Comparison of ENCODE assay signal across 8 cellular contexts in genomic region chr14:52315355-52315718, GRCh38. TPM values are rescaled to one million over a fixed set of nuclear protein-coding genes. Genes with fewer than 3 reads are reported as not detected.
DNase-seq lines count a peak whose midpoint lies in the region; TF ChIP-seq lines count a peak whose summit lies in the region.

No MANE protein-coding gene starts in this region.

- H3K9me3 ChIP-seq in NT2/D1 (ENCODE audit: insufficient read depth, low read length) (no peaks in the 10 kb centered on the region), esophagus (ENCODE audit: control insufficient read depth in 2 of 2, insufficient read depth in 1 of 2, low read depth in 1 of 2, low read length in 1 of 2) (no peaks in the 10 kb centered on the region), ovary (no peaks in the 10 kb centered on the region)

- DNase-seq in Calu3 = no peak
- no peak for DNase-seq in NT2/D1 (ENCODE audit: low read depth, low spot score)
- peak in 1 of 5 donors; percentile 10 for DNase-seq in ovary
- DNase-seq in GM03348 (ENCODE audit: low spot score) = no peak
- no peak for DNase-seq in stimulated activated CD4-positive, alpha-beta T cell treated with anti-CD3 and anti-CD28 coated beads, Interleukin-12 subunit alpha, Interleukin-12 subunit beta, amount 100 ng/mL, for 4 hours
- DNase-seq in cerebellar cortex (ENCODE audit: low spot score) = no peak
- DNase-seq in SHP77 treated with DMSO at 0.1 percent for 48 hours (lab: John Stamatoyannopoulos, UW) = no peak

- H3K4me1 Mint-ChIP-seq in Calu3 (ENCODE audit: low read depth, unreplicated experiment) = peaks cover 12% of the 10 kb centered on the region

- no TSS peak for BruUV-seq in Calu3 (replicated peaks; lab: Mats Ljungman, UMichigan)

- H3K4me3 ChIP-seq in NT2/D1 (ENCODE audit: insufficient read length, low read depth) (peak overlapping the region; percentile 64), esophagus (ENCODE audit: low read depth in 1 of 2, low read length in 2 of 2) (peak overlapping the region; percentile 51 to 53), ovary (peak overlapping the region; percentile 45)

- no peak for TF ChIP-seq POLR2A in ovary (IDR thresholded peaks at IDR 0.05)

- H3K4me1 ChIP-seq in NT2/D1 (ENCODE audit: insufficient read depth, insufficient read length) = no peaks in the 10 kb centered on the region
- H3K4me1 ChIP-seq in esophagus (ENCODE audit: control insufficient read depth in 2 of 2, insufficient read depth in 2 of 2, low read length in 1 of 2) = peaks cover 0 to 10% of the 10 kb centered on the region in 2 donors
- H3K4me1 ChIP-seq in ovary (ENCODE audit: insufficient read depth) = peaks cover 7% of the 10 kb centered on the region

- H3K4me3 Mint-ChIP-seq in Calu3 (ENCODE audit: low read depth, unreplicated experiment) = peak overlapping the region; percentile 72

- H3K27ac Mint-ChIP-seq in Calu3 (ENCODE audit: unreplicated experiment) = no peak overlapping the region

- H3K27ac ChIP-seq in esophagus (ENCODE audit: low read depth in 2 of 2, low read length in 1 of 2) = peak overlapping the region; percentile 36 to 68
- no peak overlapping the region for H3K27ac ChIP-seq in ovary

- intact Hi-C loops in Calu3 (cut with micrococcal nuclease; ENCODE audit: unreplicated experiment) (no loop called here), ovary (cut with DNase I) (loop anchor here in 1 of 4 donors (10.0 kb wide), 1 partner anchor 149 kb away; no protein-coding TSS in a partner anchor)

- H3K9ac ChIP-seq in NT2/D1 (ENCODE audit: insufficient read length, low read depth) = peak overlapping the region; percentile 26

- no peak for TF ChIP-seq CTCF in Calu3 (IDR thresholded peaks at IDR 0.05; ENCODE audit: unreplicated experiment)
- no peak for TF ChIP-seq CTCF in ovary (IDR thresholded peaks at IDR 0.05)

- H3K36me3 ChIP-seq in NT2/D1 (ENCODE audit: insufficient read depth, insufficient read length, low read length) (no peaks in the 10 kb centered on the region), esophagus (ENCODE audit: control insufficient read depth in 2 of 2, insufficient read depth in 2 of 2, low read length in 1 of 2) (no peaks in the 10 kb centered on the region), ovary (no peaks in the 10 kb centered on the region)

- no peaks in the 10 kb centered on the region for H3K9me3 Mint-ChIP-seq in Calu3 (ENCODE audit: low read depth, unreplicated experiment)

- CTCF ChIA-PET in Calu3 (lab: Charles Lee) = no interaction called here

- WGBS in esophagus, 2 donors = 31 to 32% methylated on average over 11 of the region's 11 CpGs
- 11 to 24% (median 23%) methylated on average over 11 of the region's 11 CpGs for WGBS in ovary, 3 donors

- peaks cover 74% of the 10 kb centered on the region for H3K27me3 Mint-ChIP-seq in Calu3 (ENCODE audit: unreplicated experiment)

- peaks cover 15% of the 10 kb centered on the region for H3K36me3 Mint-ChIP-seq in Calu3 (ENCODE audit: insufficient read depth, unreplicated experiment)

- no peak for TF ChIP-seq EP300 in ovary (IDR thresholded peaks at IDR 0.05)

- H3K27me3 ChIP-seq in NT2/D1 (ENCODE audit: insufficient read depth, insufficient read length) (peaks cover 54% of the 10 kb centered on the region), esophagus (ENCODE audit: control insufficient read depth in 1 of 2, insufficient read depth in 2 of 2, low read length in 2 of 2) (no peaks in the 10 kb centered on the region), ovary (no peaks in the 10 kb centered on the region)

RNA-seq across cellular contexts. Expression of gene PTGER2, which starts 1.2 kb away (rescaled TPM):
- total RNA-seq in Calu3 (2022) (0.29 TPM in 1 of 2 replicates, not detected in the other), ovary (10 to 100 TPM in 2 of 7 donors, 1 to 10 TPM in 4, under 1 TPM in 1; 0.86 to 15.6 (median 6.7) TPM)
- polyA plus RNA-seq in esophagus (under 1 TPM; 0.29 to 0.41 TPM), ovary (1 to 10 TPM; 5.5 to 5.8 TPM)

RNA-seq across cellular contexts. Expression of gene PTGDR, which starts 47.8 kb away (rescaled TPM):
- total RNA-seq in Calu3 (2022) (not detected in 2 replicates), ovary (1 to 10 TPM in 1 of 7 donors, under 1 TPM in 6; 0.10 to 1.0 (median 0.52) TPM)
- polyA plus RNA-seq in esophagus (under 1 TPM; 0.07 to 0.08 TPM), ovary (1 to 10 TPM in 1 of 2 donors, under 1 TPM in 1; 0.17 to 1.8 TPM)

Comparison
In these comparisons a context has a peak if more than half of its experiments do, and no peak if none do; other contexts are left out.
1. H3K27ac ChIP-seq: peak in esophagus (2 of 2); none in ovary (0 of 2).
2. Peak in every context shown above with its lines, with median percentiles within 50 percentile points of each other: H3K4me3 ChIP-seq.